24 cellular contexts compared by ENCODE assay signal in the genomic region with DNA sequence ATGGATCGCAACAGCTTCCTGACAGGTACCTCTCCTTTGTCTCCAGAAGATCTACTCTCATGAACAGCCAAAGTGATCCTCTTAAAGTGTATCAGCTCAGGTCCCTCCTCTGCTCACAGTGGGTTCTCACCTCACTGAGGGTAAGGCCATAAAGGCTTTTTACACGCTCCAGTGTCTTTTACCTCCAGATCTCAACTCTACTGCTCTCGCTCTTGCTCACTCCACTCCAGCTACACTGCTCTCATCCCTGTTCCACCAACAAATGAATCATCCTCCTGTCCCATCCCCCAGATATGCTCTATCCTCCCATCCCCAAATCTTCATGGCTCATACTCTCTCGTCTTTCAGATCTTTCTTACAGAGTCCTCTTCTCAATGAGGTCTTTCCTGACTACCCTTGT.
DNase-seq lines count a peak whose midpoint lies in the region; ATAC-seq, FAIRE-seq and TF ChIP-seq lines count a peak whose summit lies in the region.
"Had no signal": no experiment of that assay in that cellular context is flagged by ENCODE, and none has a peak within 500 bp of the region (broad histone marks: within the 10 kb centered on the region; RNA-seq: fewer than 3 reads in every experiment).

No MANE protein-coding gene starts in this region.

- H3K36me3 Mint-ChIP-seq in activated CD8-positive, alpha-beta T cell treated with anti-CD3 and anti-CD28 coated beads, Interleukin-2, amount 10 ng/mL, durations not matched to agents 7 days and 5 days (ENCODE audit: low read depth): peaks cover 2% of the 10 kb centered on the region
- no peaks in the 10 kb centered on the region for H3K36me3 Mint-ChIP-seq in activated CD8-positive, alpha-beta T cell treated with anti-CD3 and anti-CD28 coated beads for 36 hours (ENCODE audit: low read depth)
- H3K36me3 Mint-ChIP-seq: CD8-positive, alpha-beta T cell had no signal

- H3K79me2 ChIP-seq in OCI-LY3 (ENCODE audit: low read length): no peaks in the 10 kb centered on the region
- H3K79me2 ChIP-seq in smooth muscle cell (ENCODE audit: low read depth): no peaks in the 10 kb centered on the region

- H3F3A ChIP-seq in smooth muscle cell (ENCODE audit: low read depth): no peaks in the 10 kb centered on the region

- no peak for TF ChIP-seq CTCF in activated CD8-positive, alpha-beta T cell treated with anti-CD3 and anti-CD28 coated beads for 36 hours (IDR thresholded peaks at IDR 0.05)
- no peak for TF ChIP-seq CTCF in OCI-LY3 (IDR thresholded peaks at IDR 0.05; ENCODE audit: low read depth, low read length)
- no peak for TF ChIP-seq CTCF in bronchial epithelial cell (IDR thresholded peaks at IDR 0.05; ENCODE audit: insufficient read depth, low read length, severe bottlenecking)
- no peak for TF ChIP-seq CTCF in mucosa of descending colon (IDR thresholded peaks at IDR 0.05)
- no peak for TF ChIP-seq CTCF in smooth muscle cell (IDR thresholded peaks at IDR 0.05; ENCODE audit: borderline replicate concordance, insufficient read depth, poor library complexity, severe bottlenecking)

- H3K4me1 Mint-ChIP-seq in activated CD8-positive, alpha-beta T cell treated with anti-CD3 and anti-CD28 coated beads, Interleukin-2, amount 10 ng/mL, durations not matched to agents 7 days and 5 days (ENCODE audit: low read depth): peaks cover 34% of the 10 kb centered on the region
- peaks cover 5% of the 10 kb centered on the region for H3K4me1 Mint-ChIP-seq in activated CD8-positive, alpha-beta T cell treated with anti-CD3 and anti-CD28 coated beads for 36 hours (ENCODE audit: low read depth)
- H3K4me1 Mint-ChIP-seq: naive B cell had no signal

- H3K9me3 ChIP-seq in OCI-LY3 (ENCODE audit: insufficient read depth, low read length): no peaks in the 10 kb centered on the region
- H3K9me3 ChIP-seq in mucosa of descending colon: no peaks in the 10 kb centered on the region
- no peaks in the 10 kb centered on the region for H3K9me3 ChIP-seq in smooth muscle cell (replicated peaks; ENCODE audit: low read depth)
- H3K9me3 ChIP-seq in small intestine (ENCODE audit: control insufficient read depth, low read depth): no peaks in the 10 kb centered on the region
- H3K9me3 ChIP-seq: A549, MG63, Peyer's patch, tibial nerve had no signal

- DNase-seq in activated CD8-positive, alpha-beta T cell treated with anti-CD3 and anti-CD28 coated beads, Interleukin-2, amount 10 ng/mL, durations not matched to agents 7 days and 5 days: no peak
- no peak for DNase-seq in activated CD8-positive, alpha-beta T cell treated with anti-CD3 and anti-CD28 coated beads for 36 hours
- no peak for DNase-seq in bronchial epithelial cell (ENCODE audit: low read depth)
- DNase-seq in mucosa of descending colon: no peak
- DNase-seq in smooth muscle cell (lab: John Stamatoyannopoulos, UW; ENCODE audit: unreplicated experiment): no peak
- no peak for DNase-seq in small intestine
- DNase-seq: AML-193; brain microvascular endothelial cell; CD8-positive, alpha-beta T cell; H9; KG1; left ventricle myocardium superior; MG63; naive B cell; NCI-H2081; NCI-H2227 treated with DMSO at 0.1 percent for 48 hours; NCI-H69; Peyer's patch; SHP77 treated with DMSO at 0.1 percent for 48 hours had no signal

- no peaks in the 10 kb centered on the region for H3K36me3 ChIP-seq in OCI-LY3 (replicated peaks; ENCODE audit: low read depth, low read length)
- no peaks in the 10 kb centered on the region for H3K36me3 ChIP-seq in bronchial epithelial cell (ENCODE audit: control insufficient read depth, insufficient read depth, low read length)
- no peaks in the 10 kb centered on the region for H3K36me3 ChIP-seq in mucosa of descending colon (ENCODE audit: low read depth)
- H3K36me3 ChIP-seq in smooth muscle cell (ENCODE audit: low read depth): no peaks in the 10 kb centered on the region
- no peaks in the 10 kb centered on the region for H3K36me3 ChIP-seq in small intestine (ENCODE audit: control insufficient read depth in 2 of 2, insufficient read depth in 2 of 2, low read length in 2 of 2)
- H3K36me3 ChIP-seq: brain microvascular endothelial cell, MG63, Peyer's patch, tibial nerve had no signal

- WGBS in smooth muscle cell (ENCODE audit: low lambda C conversion rate): 93% methylated on average over 4 of the region's 4 CpGs
- 92 to 95% (median 94%) methylated on average over 4 of the region's 4 CpGs for WGBS in small intestine, 3 donors

- no peak overlapping the region for H3K27ac ChIP-seq in OCI-LY3 (ENCODE audit: low read length)
- no peak overlapping the region for H3K27ac ChIP-seq in smooth muscle cell (ENCODE audit: low read depth)
- no peak overlapping the region for H3K27ac ChIP-seq in small intestine (ENCODE audit: low read depth in 1 of 2, low read length in 1 of 2)
- H3K27ac ChIP-seq: A549, brain microvascular endothelial cell, Peyer's patch, tibial nerve had no signal

- H4K20me1 ChIP-seq in OCI-LY3 (ENCODE audit: insufficient read depth, low read length) (no peaks in the 10 kb centered on the region), smooth muscle cell (ENCODE audit: low read depth) (no peaks in the 10 kb centered on the region)

- H3K27me3 Mint-ChIP-seq in activated CD8-positive, alpha-beta T cell treated with anti-CD3 and anti-CD28 coated beads, Interleukin-2, amount 10 ng/mL, durations not matched to agents 7 days and 5 days (ENCODE audit: low read depth): no peaks in the 10 kb centered on the region
- H3K27me3 Mint-ChIP-seq in activated CD8-positive, alpha-beta T cell treated with anti-CD3 and anti-CD28 coated beads for 36 hours: no peaks in the 10 kb centered on the region
- H3K27me3 Mint-ChIP-seq: naive B cell had no signal

- H3K9ac ChIP-seq in OCI-LY3 (ENCODE audit: low read length): no peak overlapping the region
- no peak overlapping the region for H3K9ac ChIP-seq in smooth muscle cell (ENCODE audit: low read depth)

- H3K4me1 ChIP-seq in OCI-LY3 (ENCODE audit: low read length) (peaks cover 17% of the 10 kb centered on the region), mucosa of descending colon (ENCODE audit: low read depth) (peaks cover 3% of the 10 kb centered on the region), smooth muscle cell (ENCODE audit: low read depth) (no peaks in the 10 kb centered on the region), small intestine (ENCODE audit: control insufficient read depth in 2 of 2, insufficient read depth in 1 of 2, low read depth in 1 of 2, low read length in 1 of 2) (no peaks in the 10 kb centered on the region)
- H3K4me1 ChIP-seq: A549, Peyer's patch, tibial nerve had no signal

- FAIRE-seq in bronchial epithelial cell (lab: Jason Lieb, UNC) (peak; percentile 77), small intestine (lab: Jason Lieb, UNC) (no peak)
- FAIRE-seq: A549, islet of Langerhans had no signal

- 0 out of 2 replicates have a peak overlapping the region, but pooled peaks have one; percentile 22 for H3K4me3 ChIP-seq in OCI-LY3 (ENCODE audit: low read length)
- H3K4me3 ChIP-seq in bronchial epithelial cell (ENCODE audit: low read depth, low read length): no peak overlapping the region
- H3K4me3 ChIP-seq in mucosa of descending colon: no peak overlapping the region
- no peak overlapping the region for H3K4me3 ChIP-seq in smooth muscle cell
- no peak overlapping the region for H3K4me3 ChIP-seq in small intestine (ENCODE audit: low read depth in 1 of 2, low read length in 2 of 2)
- H3K4me3 ChIP-seq: A549, MG63, Peyer's patch, tibial nerve had no signal

- H2AFZ ChIP-seq in OCI-LY3 (ENCODE audit: low read depth, low read length): no peak overlapping the region
- H2AFZ ChIP-seq in smooth muscle cell (ENCODE audit: low read depth): no peak overlapping the region

- H3K27ac Mint-ChIP-seq in activated CD8-positive, alpha-beta T cell treated with anti-CD3 and anti-CD28 coated beads, Interleukin-2, amount 10 ng/mL, durations not matched to agents 7 days and 5 days: peak overlapping the region; percentile 39
- H3K27ac Mint-ChIP-seq in activated CD8-positive, alpha-beta T cell treated with anti-CD3 and anti-CD28 coated beads for 36 hours: no peak overlapping the region
- H3K27ac Mint-ChIP-seq: CD8-positive, alpha-beta T cell had no signal

- POLR2A ChIA-PET in activated CD8-positive, alpha-beta T cell treated with anti-CD3 and anti-CD28 coated beads, Interleukin-2, amount 10 ng/mL, durations not matched to agents 7 days and 5 days (lab: Charles Lee): no interaction called here
- POLR2A ChIA-PET in activated CD8-positive, alpha-beta T cell treated with anti-CD3 and anti-CD28 coated beads for 36 hours (lab: Charles Lee): no interaction called here

- H3K4me2 ChIP-seq in OCI-LY3 (ENCODE audit: low read length): peak overlapping the region; percentile 56
- no peak overlapping the region for H3K4me2 ChIP-seq in smooth muscle cell
- H3K4me2 ChIP-seq: A549 had no signal

- intact Hi-C loops in activated CD8-positive, alpha-beta T cell treated with anti-CD3 and anti-CD28 coated beads for 36 hours (cut with micrococcal nuclease): no loop called here
- intact Hi-C loops in mucosa of descending colon (cut with DNase I, micrococcal nuclease): no loop called here

- H3K27me3 ChIP-seq in OCI-LY3 (ENCODE audit: low read depth, low read length) (no peaks in the 10 kb centered on the region), bronchial epithelial cell (ENCODE audit: control insufficient read depth, insufficient read depth, low read length) (no peaks in the 10 kb centered on the region), smooth muscle cell (ENCODE audit: low read depth) (no peaks in the 10 kb centered on the region), small intestine (ENCODE audit: control insufficient read depth in 2 of 2, insufficient read depth in 2 of 2, low read length in 2 of 2) (no peaks in the 10 kb centered on the region)
- H3K27me3 ChIP-seq: brain microvascular endothelial cell, MG63, Peyer's patch, tibial nerve had no signal

- H3K4me3 Mint-ChIP-seq in activated CD8-positive, alpha-beta T cell treated with anti-CD3 and anti-CD28 coated beads, Interleukin-2, amount 10 ng/mL, durations not matched to agents 7 days and 5 days: no peak overlapping the region
- H3K4me3 Mint-ChIP-seq in activated CD8-positive, alpha-beta T cell treated with anti-CD3 and anti-CD28 coated beads for 36 hours: no peak overlapping the region
- H3K4me3 Mint-ChIP-seq: CD8-positive, alpha-beta T cell; H9 had no signal

- H3K9me3 Mint-ChIP-seq in activated CD8-positive, alpha-beta T cell treated with anti-CD3 and anti-CD28 coated beads, Interleukin-2, amount 10 ng/mL, durations not matched to agents 7 days and 5 days (ENCODE audit: insufficient read depth): no peaks in the 10 kb centered on the region
- no peaks in the 10 kb centered on the region for H3K9me3 Mint-ChIP-seq in activated CD8-positive, alpha-beta T cell treated with anti-CD3 and anti-CD28 coated beads for 36 hours
- H3K9me3 Mint-ChIP-seq: CD8-positive, alpha-beta T cell; H9; naive B cell had no signal

- CTCF ChIA-PET in activated CD8-positive, alpha-beta T cell treated with anti-CD3 and anti-CD28 coated beads, Interleukin-2, amount 10 ng/mL, durations not matched to agents 7 days and 5 days (lab: Charles Lee): no interaction called here
- CTCF ChIA-PET in activated CD8-positive, alpha-beta T cell treated with anti-CD3 and anti-CD28 coated beads for 36 hours (lab: Charles Lee): interaction anchor here (1.1 kb wide), 1 partner anchor 14 kb away, joined by 3 read pairs; no protein-coding TSS in a partner anchor

- ATAC-seq in activated CD8-positive, alpha-beta T cell treated with anti-CD3 and anti-CD28 coated beads, Interleukin-2, amount 10 ng/mL, durations not matched to agents 7 days and 5 days: no peak
- no peak for ATAC-seq in activated CD8-positive, alpha-beta T cell treated with anti-CD3 and anti-CD28 coated beads for 36 hours
- ATAC-seq in GM18867 (IDR thresholded peaks at IDR 0.05; ENCODE audit: unreplicated experiment) (peak; percentile 25), mucosa of descending colon (no peak)
- ATAC-seq: A549; CD8-positive, alpha-beta T cell; left ventricle myocardium superior had no signal
